In the genomic region with DNA sequence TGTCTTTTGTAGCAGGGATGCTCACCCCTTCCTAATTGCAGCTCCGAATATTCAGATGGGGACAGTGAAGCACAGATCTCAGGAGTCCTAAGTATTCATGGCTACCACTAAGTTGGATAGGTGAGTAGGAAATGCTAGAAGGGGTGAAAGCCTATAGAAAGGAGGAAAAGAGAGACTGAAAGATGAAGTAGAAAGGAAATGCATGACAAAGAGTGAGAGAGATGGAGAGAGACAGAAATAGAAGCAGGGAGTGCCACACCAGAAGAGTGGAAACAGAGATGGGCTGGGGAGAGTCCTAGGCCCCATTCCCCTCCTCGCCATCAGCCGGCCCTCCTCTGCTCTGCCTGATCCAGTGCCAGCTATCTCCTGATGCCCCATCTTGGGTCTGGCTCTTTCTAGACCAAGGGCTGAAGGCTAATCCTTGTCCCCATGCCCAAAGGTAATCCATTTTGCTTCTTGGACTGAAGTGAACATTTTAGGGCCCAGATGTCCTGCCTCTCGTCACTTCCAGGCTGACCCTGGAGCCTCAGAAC, we compare ENCODE assay signal across 10 cellular contexts. TPM values are rescaled to one million over a fixed set of nuclear protein-coding genes. Genes with fewer than 3 reads are reported as not detected.
DNase-seq lines count a peak whose midpoint lies in the region; ATAC-seq, FAIRE-seq and TF ChIP-seq lines count a peak whose summit lies in the region.
"Had no signal": no experiment of that assay in that cellular context is flagged by ENCODE, and none has a peak within 500 bp of the region (broad histone marks: within the 10 kb centered on the region; RNA-seq: fewer than 3 reads in every experiment).

No MANE protein-coding gene starts in this region.

- H3K4me1 ChIP-seq in CD8-positive, alpha-beta memory T cell (ENCODE audit: insufficient read depth, low read length) = peaks cover 13% of the 10 kb centered on the region
- H3K4me1 ChIP-seq in OCI-LY7 (ENCODE audit: insufficient read depth, low read length, poor library complexity, severe bottlenecking) = peaks cover 39% of the 10 kb centered on the region
- peaks cover 9% of the 10 kb centered on the region for H3K4me1 ChIP-seq in endodermal cell (ENCODE audit: control insufficient read depth, insufficient read depth, low read length)
- peaks cover 48% of the 10 kb centered on the region for H3K4me1 ChIP-seq in psoas muscle

- H3K27me3 Mint-ChIP-seq in CD8-positive, alpha-beta memory T cell = no peaks in the 10 kb centered on the region
- H3K27me3 Mint-ChIP-seq in endodermal cell (ENCODE audit: insufficient read depth) = no peaks in the 10 kb centered on the region

- TF ChIP-seq CTCF in OCI-LY7 (conservative IDR thresholded peaks at IDR 0.05; ENCODE audit: low read length) (no peak), endodermal cell (conservative IDR thresholded peaks at IDR 0.05) (no peak), psoas muscle (IDR thresholded peaks at IDR 0.05) (no peak), D721Med (IDR thresholded peaks at IDR 0.05; ENCODE audit: insufficient read depth, missing control alignments) (no peak)

- no peak for FAIRE-seq in D721Med (lab: Jason Lieb, UNC)

- intact Hi-C loops in OCI-LY7 (cut with micrococcal nuclease; ENCODE audit: unreplicated experiment) (no loop called here), psoas muscle (cut with DNase I) (loop anchor here in 1 of 2 donors (5.0 kb wide), 1 partner anchor 110 kb away; the partner anchor contains the start of gene IGSF8)

- H3K36me3 ChIP-seq in CD8-positive, alpha-beta memory T cell (ENCODE audit: insufficient read depth, low read length) = peaks cover 3% of the 10 kb centered on the region
- H3K36me3 ChIP-seq in OCI-LY7 (ENCODE audit: insufficient read depth, low read length) (peaks cover 53% of the 10 kb centered on the region), endodermal cell (ENCODE audit: control insufficient read depth, insufficient read depth, low read length) (peaks cover 27% of the 10 kb centered on the region), psoas muscle (ENCODE audit: insufficient read depth in 1 of 2, low read depth in 1 of 2) (peaks cover 0 to 43% of the 10 kb centered on the region in 2 donors)

- H3K4me1 Mint-ChIP-seq in CD8-positive, alpha-beta memory T cell = peaks cover 42 to 54% (median 49%) of the 10 kb centered on the region in 3 donors
- peaks cover 53% of the 10 kb centered on the region for H3K4me1 Mint-ChIP-seq in endodermal cell

- H3K36me3 Mint-ChIP-seq in CD8-positive, alpha-beta memory T cell = peaks cover 0 to 22% (median 0%) of the 10 kb centered on the region in 3 donors
- peaks cover 19% of the 10 kb centered on the region for H3K36me3 Mint-ChIP-seq in endodermal cell (ENCODE audit: low read depth)

- no peak for DNase-seq in CD8-positive, alpha-beta memory T cell
- DNase-seq in OCI-LY7 (ENCODE audit: low spot score) (no peak), endodermal cell (no peak), psoas muscle (no peak), middle frontal gyrus (ENCODE audit: extremely low spot score, low spot score) (no peak), D721Med (ENCODE audit: insufficient read length, low spot score) (no peak), NCI-H1417 treated with DMSO at 0.1 percent for 48 hours (lab: John Stamatoyannopoulos, UW) (no peak), NCI-H446 treated with DMSO at 0.1 percent for 48 hours (lab: John Stamatoyannopoulos, UW) (no peak)
- DNase-seq: NCI-H1092 had no signal

- no peaks in the 10 kb centered on the region for H3K9me2 ChIP-seq in OCI-LY7 (ENCODE audit: insufficient read depth, low read length)

- H3K27me3 ChIP-seq in CD8-positive, alpha-beta memory T cell (ENCODE audit: insufficient read depth, low read length, poor library complexity, severe bottlenecking) = no peaks in the 10 kb centered on the region
- H3K27me3 ChIP-seq in endodermal cell (ENCODE audit: control insufficient read depth, insufficient read depth, low read length, poor library complexity, severe bottlenecking) = no peaks in the 10 kb centered on the region
- H3K27me3 ChIP-seq in psoas muscle (ENCODE audit: insufficient read depth in 3 of 3, low read length in 2 of 3) = no peaks in the 10 kb centered on the region

- POLR2A ChIA-PET in CD8-positive, alpha-beta memory T cell (lab: Charles Lee) = interaction anchor here (0.9 kb wide), 1 partner anchor 105 kb away, joined by 3 read pairs; no protein-coding TSS in a partner anchor
- POLR2A ChIA-PET in OCI-LY7 (lab: Charles Lee) = no interaction called here

- peaks cover 6% of the 10 kb centered on the region; the same call in 1 of the 2 replicates for H3K79me2 ChIP-seq in OCI-LY7 (ENCODE audit: insufficient read depth, low read depth, low read length)

- no peak for ATAC-seq in psoas muscle

- TSS peak; percentile 41 for BruUV-seq in OCI-LY7 (replicated peaks; lab: Mats Ljungman, UMichigan)

- H3K9me3 Mint-ChIP-seq in CD8-positive, alpha-beta memory T cell = no peaks in the 10 kb centered on the region
- H3K9me3 Mint-ChIP-seq in endodermal cell = no peaks in the 10 kb centered on the region

- no peak overlapping the region for H3K27ac ChIP-seq in CD8-positive, alpha-beta memory T cell (ENCODE audit: low read depth, low read length)
- peak overlapping the region; percentile 81 for H3K27ac ChIP-seq in OCI-LY7 (ENCODE audit: low read depth, low read length, poor library complexity, severe bottlenecking)
- peak overlapping the region; percentile 3 for H3K27ac ChIP-seq in endodermal cell (ENCODE audit: low read depth, low read length)
- peak overlapping the region; percentile 92 for H3K27ac ChIP-seq in psoas muscle

- H3K9me3 ChIP-seq in CD8-positive, alpha-beta memory T cell (ENCODE audit: low read length) = no peaks in the 10 kb centered on the region
- H3K9me3 ChIP-seq in OCI-LY7 (ENCODE audit: low read length) (no peaks in the 10 kb centered on the region), endodermal cell (ENCODE audit: control insufficient read depth, low read length) (no peaks in the 10 kb centered on the region), psoas muscle (no peaks in the 10 kb centered on the region)
- H3K9me3 ChIP-seq: HAP-1 had no signal

- WGBS in endodermal cell (ENCODE audit: insufficient coverage in 1 of 2, insufficient read length in 1 of 2), 2 experiments = 91 to 100% methylated on average over 3 to 4 of the region's 4 CpGs
- 62 to 85% (median 72%) methylated on average over 4 of the region's 4 CpGs for WGBS in psoas muscle, 3 donors

- H3K4me3 ChIP-seq in CD8-positive, alpha-beta memory T cell (ENCODE audit: low read length) = no peak overlapping the region
- peak overlapping the region; percentile 98 for H3K4me3 ChIP-seq in OCI-LY7 (ENCODE audit: low read depth, low read length, poor library complexity, severe bottlenecking)
- peak overlapping the region; percentile 91 for H3K4me3 ChIP-seq in endodermal cell (ENCODE audit: low read length)
- H3K4me3 ChIP-seq in psoas muscle = no peak overlapping the region

- no peak overlapping the region for H3K9ac ChIP-seq in endodermal cell (ENCODE audit: extremely low read depth, low read length, poor library complexity, severe bottlenecking)

- H2AFZ ChIP-seq in OCI-LY7 (ENCODE audit: low read length) = no peak overlapping the region

- peak overlapping the region; percentile 97 for H3K4me2 ChIP-seq in OCI-LY7 (ENCODE audit: low read length)

- H4K20me1 ChIP-seq in OCI-LY7 (ENCODE audit: insufficient read depth, low read length) = 0 out of 2 replicates have a peak, but pooled peaks cover 5% of the 10 kb centered on the region

- H3K27ac Mint-ChIP-seq in CD8-positive, alpha-beta memory T cell = peak overlapping the region; percentile 88 to 98 (median 92)
- peak overlapping the region; percentile 36 for H3K27ac Mint-ChIP-seq in endodermal cell

- CTCF ChIA-PET in CD8-positive, alpha-beta memory T cell (lab: Charles Lee) = interaction anchor here (0.9 to 1.2 kb wide), 2 partner anchors 8 to 84 kb away, joined by 3 to 6 read pairs; no protein-coding TSS in a partner anchor
- CTCF ChIA-PET in OCI-LY7 (lab: Charles Lee; ENCODE audit: unreplicated experiment) = interaction anchor here (1.2 kb wide), 1 partner anchor 45 kb away, joined by 4 read pairs; no protein-coding TSS in a partner anchor

- H3K4me3 Mint-ChIP-seq in CD8-positive, alpha-beta memory T cell = peak overlapping the region in 6 of 7 donors; percentile 25 to 93 (median 84)
- H3K4me3 Mint-ChIP-seq in endodermal cell = no peak overlapping the region

RNA-seq across cellular contexts. Expression of gene PEA15, which starts 2.0 kb away (rescaled TPM):
- total RNA-seq in CD8-positive, alpha-beta memory T cell = 10 to 100 TPM; 77.4 to 81.4 TPM
- polyA plus RNA-seq in CD8-positive, alpha-beta memory T cell = 9.1 TPM
- 20.7 and 22.3 TPM in 2 replicates for total RNA-seq in OCI-LY7 (2014; rRNA removed; shearing (Covaris generic))
- total RNA-seq in OCI-LY7 (2022) (25.7 and 30.5 TPM in 2 replicates), endodermal cell (10 to 100 TPM; 55.9 to 56.3 TPM), psoas muscle (100 to 1,000 TPM in 2 of 4 donors, 10 to 100 TPM in 2; 51.2 to 232 (median 95.8) TPM)
- 393 TPM for polyA plus RNA-seq in endodermal cell (2013, experiment 1 of 2)
- polyA plus RNA-seq in endodermal cell (2013, experiment 2 of 2) = 402 TPM
- polyA plus RNA-seq in psoas muscle = 100 to 1,000 TPM in 1 of 3 donors, 10 to 100 TPM in 2; 83.4 to 111 (median 95.9) TPM

RNA-seq across cellular contexts. Expression of gene CASQ1, which starts 16.8 kb away (rescaled TPM):
- not detected for total RNA-seq in CD8-positive, alpha-beta memory T cell
- not detected for polyA plus RNA-seq in CD8-positive, alpha-beta memory T cell
- total RNA-seq in OCI-LY7 (2014; rRNA removed; shearing (Covaris generic)) = not detected in 2 replicates
- total RNA-seq in OCI-LY7 (2022) (not detected in 2 replicates), endodermal cell (under 1 TPM; 0.29 to 0.77 TPM), psoas muscle (100 to 1,000 TPM; 399 to 903 (median 583) TPM)
- 0.96 TPM for polyA plus RNA-seq in endodermal cell (2013, experiment 1 of 2)
- 1.0 TPM for polyA plus RNA-seq in endodermal cell (2013, experiment 2 of 2)
- 100 to 1,000 TPM; 171 to 412 (median 329) TPM for polyA plus RNA-seq in psoas muscle

RNA-seq across cellular contexts. Expression of gene DCAF8, which starts 55.2 kb away (rescaled TPM):
- 10 to 100 TPM; 95.6 to 97.0 TPM for total RNA-seq in CD8-positive, alpha-beta memory T cell
- 54.2 TPM for polyA plus RNA-seq in CD8-positive, alpha-beta memory T cell
- total RNA-seq in OCI-LY7 (2014; rRNA removed; shearing (Covaris generic)) = 102 and 118 TPM in 2 replicates
- total RNA-seq in OCI-LY7 (2022) (139 and 141 TPM in 2 replicates), endodermal cell (100 to 1,000 TPM; 185 to 238 TPM), psoas muscle (100 to 1,000 TPM; 135 to 204 (median 188) TPM)
- 143 TPM for polyA plus RNA-seq in endodermal cell (2013, experiment 1 of 2)
- 122 TPM for polyA plus RNA-seq in endodermal cell (2013, experiment 2 of 2)
- 100 to 1,000 TPM in 2 of 3 donors, 10 to 100 TPM in 1; 45.4 to 187 (median 106) TPM for polyA plus RNA-seq in psoas muscle

RNA-seq across cellular contexts. Expression of gene ATP1A4, which starts 55.8 kb away (rescaled TPM):
- not detected for total RNA-seq in CD8-positive, alpha-beta memory T cell
- polyA plus RNA-seq in CD8-positive, alpha-beta memory T cell = not detected
- not detected in 2 replicates for total RNA-seq in OCI-LY7 (2014; rRNA removed; shearing (Covaris generic))
- total RNA-seq in OCI-LY7 (2022) (not detected in 2 replicates), endodermal cell (under 1 TPM; 0.55 to 0.75 TPM), psoas muscle (1 to 10 TPM in 1 of 4 donors, under 1 TPM in 3; 0.07 to 2.0 (median 0.38) TPM)
- 0.85 TPM for polyA plus RNA-seq in endodermal cell (2013, experiment 1 of 2)
- 0.95 TPM for polyA plus RNA-seq in endodermal cell (2013, experiment 2 of 2)
- 1 to 10 TPM in 1 of 3 donors, under 1 TPM in 2; 0.03 to 1.3 (median 0.13) TPM for polyA plus RNA-seq in psoas muscle

Comparison
In these comparisons a context has a peak if more than half of its experiments do, and no peak if none do; other contexts are left out.
1. H3K4me3 ChIP-seq: peak in OCI-LY7 (single experiment) and endodermal cell (single experiment); none in CD8-positive, alpha-beta memory T cell (single experiment) and psoas muscle (single experiment).
2. RNA of gene CASQ1, which starts 16.8 kb away (total RNA-seq): 399 to 903 TPM in psoas muscle; 0.29 to 0.77 TPM in endodermal cell, not detected in CD8-positive, alpha-beta memory T cell and not detected in OCI-LY7; every median in the first group is over 100 times any median in the second.